Comparison of ENCODE assay signal across 26 cellular contexts in genomic region chr4:22428441-22428840, GRCh38.
"Had no signal": no experiment of that assay in that cellular context is flagged by ENCODE, and none has a peak within 500 bp of the region (broad histone marks: within the 10 kb centered on the region; RNA-seq: fewer than 3 reads in every experiment).

No MANE protein-coding gene starts in this region.

- DNase-seq: activated B cell treated with CpG ODN at 0.5 μM for 24 hours; activated CD4-positive, alpha-beta T cell treated with anti-CD3 and anti-CD28 coated beads for 48 hours; activated CD4-positive, alpha-beta T cell treated with anti-CD3 and anti-CD28 coated beads, Interleukin-2, amount 50 U/mL, for 1 hour; activated CD4-positive, alpha-beta T cell treated with anti-CD3 and anti-CD28 coated beads, Interleukin-2, amount 50 U/mL, for 48 hours; activated CD8-positive, alpha-beta memory T cell treated with anti-CD3 and anti-CD28 coated beads for 24 hours; activated CD8-positive, alpha-beta T cell treated with anti-CD3 and anti-CD28 coated beads for 36 hours; activated effector memory CD4-positive, alpha-beta T cell treated with Interleukin-2 at 50 U/mL for 16 hours; activated gamma-delta T cell treated with Interleukin-2 at 50 U/mL for 16 hours; activated naive CD4-positive, alpha-beta T cell treated with anti-CD3 and anti-CD28 coated beads, Interleukin-2, amount 50 U/mL, for 16 hours; activated naive CD4-positive, alpha-beta T cell treated with Interleukin-2 at 50 U/mL for 16 hours; activated T-cell treated with anti-CD3 and anti-CD28 coated beads, Interleukin-2, amount 50 U/mL, for 4 hours; amniotic stem cell; anterior cingulate cortex; brain microvascular endothelial cell; cerebellar nuclear complex; colonic mucosa; effector CD4-positive, alpha-beta T cell; effector memory CD8-positive, alpha-beta T cell; foreskin fibroblast; glutamatergic neuron; heart left ventricle; T-helper 1 cell; T-helper 17 cell; T1000; WERI-Rb-1 had no signal

- H3K4me1 ChIP-seq: colonic mucosa had no signal

- H3K36me3 ChIP-seq: brain microvascular endothelial cell, colonic mucosa had no signal

- H3K9me3 ChIP-seq: colonic mucosa, heart left ventricle had no signal

- H3K27ac ChIP-seq: brain microvascular endothelial cell, colonic mucosa, epithelial cell of prostate, heart left ventricle, WERI-Rb-1 had no signal

- H3K27me3 ChIP-seq: brain microvascular endothelial cell, colonic mucosa, heart left ventricle had no signal

- H3K4me3 ChIP-seq: colonic mucosa, heart left ventricle had no signal
